In genomic region chrX:15686818-15687685, GRCh38 we compare ENCODE assay signal across 8 cellular contexts. TPM values are rescaled to one million over a fixed set of nuclear protein-coding genes. Genes with fewer than 3 reads are reported as not detected.
A peak's percentile ranks its signal among the peaks of the same experiment; 100 is the strongest.
DNase-seq lines count a peak whose midpoint lies in the region; ATAC-seq and TF ChIP-seq lines count a peak whose summit lies in the region.

No MANE protein-coding gene starts in this region.

- peaks cover 29% of the 10 kb centered on the region for H3K4me1 ChIP-seq in Karpas-422 (ENCODE audit: low read length)

- TF ChIP-seq CTCF in glutamatergic neuron (IDR thresholded peaks at IDR 0.05; ENCODE audit: partially characterized antibody, unreplicated experiment), result peak; percentile 57

- H3K36me3 Mint-ChIP-seq in activated naive CD4-positive, alpha-beta T cell treated with anti-CD3 and anti-CD28 coated beads for 36 hours (ENCODE audit: low read depth), result peaks cover 8% of the 10 kb centered on the region
- H3K36me3 Mint-ChIP-seq in glutamatergic neuron (ENCODE audit: unreplicated experiment), result peaks cover 5% of the 10 kb centered on the region

- H3K4me3 ChIP-seq in Karpas-422 (ENCODE audit: low read length), result no peak overlapping the region

- H3K79me2 ChIP-seq in Karpas-422 (ENCODE audit: low read length), result peaks cover 81% of the 10 kb centered on the region

- H3K4me3 Mint-ChIP-seq in activated naive CD4-positive, alpha-beta T cell treated with anti-CD3 and anti-CD28 coated beads for 36 hours, result no peak overlapping the region
- H3K4me3 Mint-ChIP-seq in glutamatergic neuron (ENCODE audit: unreplicated experiment), result no peak overlapping the region

- H3K9ac ChIP-seq in Karpas-422 (ENCODE audit: low read length), result no peak overlapping the region

- no peak overlapping the region for H3K4me2 ChIP-seq in Karpas-422 (ENCODE audit: low read depth, low read length, poor library complexity, severe bottlenecking)

- DNase-seq in DMS114 treated with DMSO at 0.1 percent for 48 hours (lab: John Stamatoyannopoulos, UW; ENCODE audit: unreplicated experiment), result peak; percentile 11
- DNase-seq in Karpas-422, result peak; percentile 90
- DNase-seq in SK-MEL-5 (ENCODE audit: low read depth, low spot score), result peak; percentile 68
- DNase-seq in activated naive CD4-positive, alpha-beta T cell treated with anti-CD3 and anti-CD28 coated beads for 36 hours, result peak; percentile 64
- peak; percentile 20 for DNase-seq in glutamatergic neuron
- peak; percentile 8 for DNase-seq in pulmonary artery endothelial cell (ENCODE audit: low read depth, low spot score)

- H3K4me1 Mint-ChIP-seq in activated naive CD4-positive, alpha-beta T cell treated with anti-CD3 and anti-CD28 coated beads for 36 hours (ENCODE audit: low read depth), result peaks cover 8% of the 10 kb centered on the region
- H3K4me1 Mint-ChIP-seq in glutamatergic neuron (ENCODE audit: low read depth, unreplicated experiment), result no peaks in the 10 kb centered on the region

- no peaks in the 10 kb centered on the region; the same call in 1 of the 2 replicates for H4K20me1 ChIP-seq in Karpas-422 (ENCODE audit: insufficient read depth, low read depth, low read length)

- H3K9me2 ChIP-seq in Karpas-422 (replicated peaks; ENCODE audit: insufficient read depth, low read length), result no peaks in the 10 kb centered on the region

- no peak overlapping the region for H3K27ac Mint-ChIP-seq in activated naive CD4-positive, alpha-beta T cell treated with anti-CD3 and anti-CD28 coated beads for 36 hours
- H3K27ac Mint-ChIP-seq in glutamatergic neuron (ENCODE audit: unreplicated experiment), result no peak overlapping the region

- H3K27me3 Mint-ChIP-seq in activated naive CD4-positive, alpha-beta T cell treated with anti-CD3 and anti-CD28 coated beads for 36 hours (ENCODE audit: low read depth), result no peaks in the 10 kb centered on the region
- no peaks in the 10 kb centered on the region for H3K27me3 Mint-ChIP-seq in glutamatergic neuron (ENCODE audit: unreplicated experiment)

- intact Hi-C loops in activated naive CD4-positive, alpha-beta T cell treated with anti-CD3 and anti-CD28 coated beads for 36 hours (cut with micrococcal nuclease), result loop anchor here (1.0 to 10.0 kb wide), 5 partner anchors 71 to 1008 kb away; no protein-coding TSS in a partner anchor

- peak; percentile 59 for ATAC-seq in GM21423 (IDR thresholded peaks at IDR 0.05; ENCODE audit: unreplicated experiment)
- ATAC-seq in HG03521 (IDR thresholded peaks at IDR 0.05; ENCODE audit: unreplicated experiment), result no peak

- CTCF ChIA-PET in activated naive CD4-positive, alpha-beta T cell treated with anti-CD3 and anti-CD28 coated beads for 36 hours (lab: Charles Lee), result interaction anchor here (0.8 to 1.2 kb wide), 3 partner anchors 41 to 818 kb away, joined by 3 read pairs; no protein-coding TSS in a partner anchor

- no peak overlapping the region for H3K27ac ChIP-seq in Karpas-422 (ENCODE audit: low read length)

- H3K9me3 ChIP-seq in Karpas-422 (ENCODE audit: low read length), result no peaks in the 10 kb centered on the region

- H3K27me3 ChIP-seq in Karpas-422 (ENCODE audit: low read length), result no peaks in the 10 kb centered on the region

- no peak overlapping the region for H2AFZ ChIP-seq in Karpas-422 (ENCODE audit: low read length)

- H3K36me3 ChIP-seq in Karpas-422 (ENCODE audit: insufficient read depth, low read length), result peaks cover 10% of the 10 kb centered on the region; the same call in 1 of the 2 replicates

- in situ Hi-C loops in SK-MEL-5 (cut with HindIII; ENCODE audit: low pct_unique_long_range_greater_than_20kb, low sequenced_read_pairs), result no loop called here

- H3K9me3 Mint-ChIP-seq in activated naive CD4-positive, alpha-beta T cell treated with anti-CD3 and anti-CD28 coated beads for 36 hours, result no peaks in the 10 kb centered on the region
- peaks cover 3% of the 10 kb centered on the region for H3K9me3 Mint-ChIP-seq in glutamatergic neuron (ENCODE audit: unreplicated experiment)

RNA-seq across cellular contexts. Expression of gene CLTRN, which starts 22.4 kb away (rescaled TPM):
- 0.18 and 0.86 TPM in 2 replicates for total RNA-seq in Karpas-422 (2014; rRNA removed; shearing (Covaris generic); ENCODE audit: low replicate concordance)
- total RNA-seq in SK-MEL-5 (2014; rRNA removed; shearing (Covaris generic)), result 0.85 and 1.3 TPM in 2 replicates
- polyA plus RNA-seq in SK-MEL-5 (2015; cell fraction: cytosol; rRNA removed), result 0.31 and 0.54 TPM in 2 replicates
- 1.1 and 2.1 TPM in 2 replicates for polyA plus RNA-seq in SK-MEL-5 (2015; cell fraction: nucleus; rRNA removed)
- under 1 TPM; 0.38 to 0.59 TPM for total RNA-seq in activated naive CD4-positive, alpha-beta T cell treated with anti-CD3 and anti-CD28 coated beads for 36 hours
- total RNA-seq in glutamatergic neuron (ENCODE audit: unreplicated experiment), result 0.27 TPM
- total RNA-seq in pulmonary artery endothelial cell, result not detected in 2 replicates

RNA-seq across cellular contexts. Expression of gene CA5B, which starts 51.0 kb away (rescaled TPM):
- total RNA-seq in Karpas-422 (2014; rRNA removed; shearing (Covaris generic); ENCODE audit: low replicate concordance), result 11.6 and 14.1 TPM in 2 replicates
- 3.0 and 6.0 TPM in 2 replicates for total RNA-seq in SK-MEL-5 (2014; rRNA removed; shearing (Covaris generic))
- polyA plus RNA-seq in SK-MEL-5 (2015; cell fraction: cytosol; rRNA removed), result 3.1 and 4.6 TPM in 2 replicates
- polyA plus RNA-seq in SK-MEL-5 (2015; cell fraction: nucleus; rRNA removed), result 12.3 and 23.3 TPM in 2 replicates
- total RNA-seq in activated naive CD4-positive, alpha-beta T cell treated with anti-CD3 and anti-CD28 coated beads for 36 hours, result 1 to 10 TPM; 7.0 to 9.5 TPM
- total RNA-seq in glutamatergic neuron (ENCODE audit: unreplicated experiment) (4.1 TPM), pulmonary artery endothelial cell (1.3 and 3.5 TPM in 2 replicates)

Comparison
In these comparisons a context has a peak if more than half of its experiments do, and no peak if none do; other contexts are left out.
1. DNase-seq: peak in every context shown above with its lines; median percentile 90 in Karpas-422; 68 in SK-MEL-5; 64 in activated naive CD4-positive, alpha-beta T cell treated with anti-CD3 and anti-CD28 coated beads for 36 hours; 20 in glutamatergic neuron; 11 in DMS114 treated with DMSO at 0.1 percent for 48 hours; 8 in pulmonary artery endothelial cell.